Comparison of ENCODE assay signal across 27 cellular contexts in genomic region chr4:17494833-17495232, GRCh38. TPM values are rescaled to one million over a fixed set of nuclear protein-coding genes. Genes with fewer than 3 reads are reported as not detected.
DNase-seq lines count a peak whose midpoint lies in the region; ATAC-seq, FAIRE-seq and TF ChIP-seq lines count a peak whose summit lies in the region.
"Had no signal": no experiment of that assay in that cellular context is flagged by ENCODE, and none has a peak within 500 bp of the region (broad histone marks: within the 10 kb centered on the region; RNA-seq: fewer than 3 reads in every experiment).

No MANE protein-coding gene starts in this region.

- H3K27ac Mint-ChIP-seq in activated naive CD4-positive, alpha-beta T cell treated with anti-CD3 and anti-CD28 coated beads for 36 hours, result peak overlapping the region; percentile 46
- H3K27ac Mint-ChIP-seq in astrocyte (ENCODE audit: unreplicated experiment), result peak overlapping the region; percentile 20
- H3K27ac Mint-ChIP-seq in T-cell, result no peak overlapping the region
- H3K27ac Mint-ChIP-seq: activated CD4-positive, alpha-beta T cell treated with anti-CD3 and anti-CD28 coated beads, Interleukin-2, amount 10 ng/mL, durations not matched to agents 24 days and 14 days; activated T-helper 2 cell treated with anti-CD3 and anti-CD28 coated beads, Interferon-gamma antibody, Interleukin-2, Interleukin-4, amounts not matched to agents 10 μg/mL and 5 μg/mL and 100 μg/mL, durations not matched to agents 14 hours and 24 hours and 36 hours; natural killer cell treated with Interleukin-12 subunit alpha and Interleukin-12 subunit beta and Interleukin-15 and Interleukin-18, amount 100 ng/mL, for 72 hours had no signal

- H3K9ac ChIP-seq in astrocyte (ENCODE audit: low read length), result no peak overlapping the region
- H3K9ac ChIP-seq: BLaER1 treated with 17β-estradiol and CSF1 and Interleukin-3, amounts not matched to agents 10 nM and 100 nM had no signal

- CTCF ChIA-PET in activated naive CD4-positive, alpha-beta T cell treated with anti-CD3 and anti-CD28 coated beads for 36 hours (lab: Charles Lee), result no interaction called here
- CTCF ChIA-PET in T-cell (lab: Charles Lee), result no interaction called here

- H3K4me3 ChIP-seq in astrocyte (ENCODE audit: insufficient read depth, low read depth, low read length), result no peak overlapping the region
- H3K4me3 ChIP-seq: BLaER1 treated with 17β-estradiol and CSF1 and Interleukin-3, amounts not matched to agents 10 nM and 100 nM; breast epithelium; HAP-1; sigmoid colon; upper lobe of right lung had no signal

- no peak for TF ChIP-seq CTCF in astrocyte (IDR thresholded peaks at IDR 0.05; ENCODE audit: insufficient read depth, low read depth, low read length)

- H3K9me3 Mint-ChIP-seq in activated naive CD4-positive, alpha-beta T cell treated with anti-CD3 and anti-CD28 coated beads for 36 hours, result no peaks in the 10 kb centered on the region
- H3K9me3 Mint-ChIP-seq in astrocyte (ENCODE audit: unreplicated experiment), result no peaks in the 10 kb centered on the region
- no peaks in the 10 kb centered on the region for H3K9me3 Mint-ChIP-seq in T-cell
- H3K9me3 Mint-ChIP-seq: activated CD4-positive, alpha-beta T cell treated with anti-CD3 and anti-CD28 coated beads, Interleukin-2, amount 10 ng/mL, durations not matched to agents 24 days and 14 days; activated naive CD8-positive, alpha-beta T cell treated with anti-CD3 and anti-CD28 coated beads, Interleukin-2, amount 50 U/mL, for 24 hours; activated T-helper 2 cell treated with anti-CD3 and anti-CD28 coated beads, Interferon-gamma antibody, Interleukin-2, Interleukin-4, amounts not matched to agents 10 μg/mL and 5 μg/mL and 100 μg/mL, durations not matched to agents 14 hours and 24 hours and 36 hours; natural killer cell treated with Interleukin-12 subunit alpha and Interleukin-12 subunit beta and Interleukin-15 and Interleukin-18, amount 100 ng/mL, for 72 hours had no signal

- H3K4me1 ChIP-seq in astrocyte (ENCODE audit: insufficient read depth, low read length), result peaks cover 12% of the 10 kb centered on the region
- H3K4me1 ChIP-seq: breast epithelium, Caco-2, HAP-1, upper lobe of right lung had no signal

- H3K4me2 ChIP-seq in astrocyte (ENCODE audit: low read length), result peak overlapping the region; percentile 30

- H3K36me3 ChIP-seq in astrocyte (ENCODE audit: insufficient read depth, low read length), result peaks cover 10% of the 10 kb centered on the region

- H3K4me1 Mint-ChIP-seq in activated naive CD4-positive, alpha-beta T cell treated with anti-CD3 and anti-CD28 coated beads for 36 hours (ENCODE audit: low read depth), result peaks cover 18% of the 10 kb centered on the region
- H3K4me1 Mint-ChIP-seq in astrocyte (ENCODE audit: low read depth, unreplicated experiment) (peaks cover 16% of the 10 kb centered on the region), T-cell (peaks cover 0 to 3% (median 2%) of the 10 kb centered on the region in 3 donors)

- no peaks in the 10 kb centered on the region for H3K9me3 ChIP-seq in astrocyte (ENCODE audit: insufficient read depth, low read depth, low read length)
- H3K9me3 ChIP-seq: BLaER1 treated with 17β-estradiol and CSF1 and Interleukin-3, amounts not matched to agents 10 nM and 100 nM; breast epithelium; Caco-2; HAP-1; sigmoid colon; upper lobe of right lung had no signal

- no peak overlapping the region for H3K4me3 Mint-ChIP-seq in activated naive CD4-positive, alpha-beta T cell treated with anti-CD3 and anti-CD28 coated beads for 36 hours
- no peak overlapping the region for H3K4me3 Mint-ChIP-seq in astrocyte (ENCODE audit: unreplicated experiment)
- H3K4me3 Mint-ChIP-seq in T-cell, result no peak overlapping the region
- H3K4me3 Mint-ChIP-seq: activated CD4-positive, alpha-beta T cell treated with anti-CD3 and anti-CD28 coated beads, Interleukin-2, amount 10 ng/mL, durations not matched to agents 24 days and 14 days; activated naive CD8-positive, alpha-beta T cell treated with anti-CD3 and anti-CD28 coated beads, Interleukin-2, amount 50 U/mL, for 24 hours; natural killer cell treated with Interleukin-12 subunit alpha and Interleukin-12 subunit beta and Interleukin-15 and Interleukin-18, amount 100 ng/mL, for 72 hours had no signal

- H2AFZ ChIP-seq in astrocyte (ENCODE audit: low read depth, low read length), result no peak overlapping the region

- intact Hi-C loops in activated naive CD4-positive, alpha-beta T cell treated with anti-CD3 and anti-CD28 coated beads for 36 hours (cut with micrococcal nuclease), result no loop called here
- intact Hi-C loops in head of caudate nucleus (cut with DNase I), result no loop called here

- peaks cover 4% of the 10 kb centered on the region for H3K79me2 ChIP-seq in astrocyte (ENCODE audit: insufficient read depth, low read length)

- ATAC-seq in HG02759 (IDR thresholded peaks at IDR 0.05; ENCODE audit: unreplicated experiment), result no peak
- ATAC-seq in T-cell (replicated peaks in 1 of 4), result no peak
- ATAC-seq: left ventricle myocardium superior; natural killer cell treated with Interleukin-12 subunit alpha and Interleukin-12 subunit beta and Interleukin-15 and Interleukin-18, amount 100 ng/mL, for 72 hours; upper lobe of right lung had no signal

- POLR2A ChIA-PET in T-cell (lab: Charles Lee), result no interaction called here

- peaks cover 37% of the 10 kb centered on the region for H3K36me3 Mint-ChIP-seq in activated naive CD4-positive, alpha-beta T cell treated with anti-CD3 and anti-CD28 coated beads for 36 hours (ENCODE audit: low read depth)
- H3K36me3 Mint-ChIP-seq in astrocyte (ENCODE audit: low read depth, unreplicated experiment), result peaks cover 22% of the 10 kb centered on the region
- H3K36me3 Mint-ChIP-seq in T-cell, result peaks cover 42% of the 10 kb centered on the region

- H3K27me3 ChIP-seq in astrocyte (ENCODE audit: insufficient read depth, low read length), result no peaks in the 10 kb centered on the region
- H3K27me3 ChIP-seq: BLaER1 treated with 17β-estradiol and CSF1 and Interleukin-3, amounts not matched to agents 10 nM and 100 nM; breast epithelium; sigmoid colon; upper lobe of right lung had no signal

- peak overlapping the region; percentile 54 for H3K27ac ChIP-seq in astrocyte (ENCODE audit: low read depth, low read length)
- H3K27ac ChIP-seq in temporal lobe (ENCODE audit: low read depth, low read length), result peak overlapping the region; percentile 75
- H3K27ac ChIP-seq: BLaER1 treated with 17β-estradiol and CSF1 and Interleukin-3, amounts not matched to agents 10 nM and 100 nM; breast epithelium; sigmoid colon; upper lobe of right lung had no signal

- H3K27me3 Mint-ChIP-seq in activated naive CD4-positive, alpha-beta T cell treated with anti-CD3 and anti-CD28 coated beads for 36 hours (ENCODE audit: low read depth), result no peaks in the 10 kb centered on the region
- H3K27me3 Mint-ChIP-seq in astrocyte (ENCODE audit: low read depth, unreplicated experiment) (no peaks in the 10 kb centered on the region), T-cell (no peaks in the 10 kb centered on the region)
- H3K27me3 Mint-ChIP-seq: activated CD4-positive, alpha-beta T cell treated with anti-CD3 and anti-CD28 coated beads, Interleukin-2, amount 10 ng/mL, durations not matched to agents 24 days and 14 days; activated naive CD8-positive, alpha-beta T cell treated with anti-CD3 and anti-CD28 coated beads, Interleukin-2, amount 50 U/mL, for 24 hours; natural killer cell treated with Interleukin-12 subunit alpha and Interleukin-12 subunit beta and Interleukin-15 and Interleukin-18, amount 100 ng/mL, for 72 hours had no signal

- no peak for DNase-seq in activated naive CD4-positive, alpha-beta T cell treated with anti-CD3 and anti-CD28 coated beads for 36 hours
- DNase-seq in activated naive CD4-positive, alpha-beta T cell treated with anti-CD3 and anti-CD28 coated beads, Interleukin-2, amount 50 U/mL, for 16 hours, result no peak
- no peak for DNase-seq in astrocyte (ENCODE audit: low read depth)
- DNase-seq in head of caudate nucleus, result peak; percentile 24 to 91 (median 72)
- DNase-seq in NCI-H748 (lab: John Stamatoyannopoulos, UW; ENCODE audit: unreplicated experiment), result no peak
- DNase-seq in T-cell, result no peak
- DNase-seq: activated CD4-positive, alpha-beta T cell treated with anti-CD3 and anti-CD28 coated beads, Interleukin-2, amount 10 ng/mL, durations not matched to agents 24 days and 14 days; activated naive CD8-positive, alpha-beta T cell treated with anti-CD3 and anti-CD28 coated beads, Interleukin-2, amount 50 U/mL, for 24 hours; Caco-2; hippocampal formation; KG1; left ventricle myocardium superior; midbrain; NCI-H146; NCI-H2171; NCI-H526; sigmoid colon; upper lobe of right lung had no signal

- H4K20me1 ChIP-seq in astrocyte (ENCODE audit: insufficient read depth, low read length), result no peaks in the 10 kb centered on the region

- FAIRE-seq in astrocyte (lab: Jason Lieb, UNC), result no peak

RNA-seq across cellular contexts. Expression of gene QDPR, which starts 17.1 kb away (rescaled TPM):
- 10 to 100 TPM; 42.2 to 43.8 TPM for total RNA-seq in activated naive CD4-positive, alpha-beta T cell treated with anti-CD3 and anti-CD28 coated beads for 36 hours
- 49.8 and 53.6 TPM in 2 replicates for total RNA-seq in astrocyte
- 36.4 TPM for total RNA-seq in temporal lobe
- 10 to 100 TPM; 14.9 to 23.1 (median 20.0) TPM for total RNA-seq in T-cell

RNA-seq across cellular contexts. Expression of gene CLRN2, which starts 20.1 kb away (rescaled TPM):
- not detected for total RNA-seq in activated naive CD4-positive, alpha-beta T cell treated with anti-CD3 and anti-CD28 coated beads for 36 hours
- not detected in 2 replicates for total RNA-seq in astrocyte
- not detected for total RNA-seq in temporal lobe
- total RNA-seq in T-cell, result not detected
- total RNA-seq: A673; activated CD4-positive, alpha-beta T cell treated with anti-CD3 and anti-CD28 coated beads, Interleukin-2, amount 10 ng/mL, durations not matched to agents 24 days and 14 days; activated T-helper 2 cell treated with anti-CD3 and anti-CD28 coated beads, Interferon-gamma antibody, Interleukin-2, Interleukin-4, amounts not matched to agents 10 μg/mL and 5 μg/mL and 100 μg/mL, durations not matched to agents 14 hours and 24 hours and 36 hours; breast epithelium; Caco-2; endothelial cell of umbilical vein; left ventricle myocardium superior; natural killer cell treated with Interleukin-12 subunit alpha and Interleukin-12 subunit beta and Interleukin-15 and Interleukin-18, amount 100 ng/mL, for 72 hours; sigmoid colon; upper lobe of right lung had no signal

Comparison
In these comparisons a context has a peak if more than half of its experiments do, and no peak if none do; other contexts are left out.
1. DNase-seq: peak in head of caudate nucleus (42 of 42); none in activated naive CD4-positive, alpha-beta T cell treated with anti-CD3 and anti-CD28 coated beads for 36 hours (single experiment), activated naive CD4-positive, alpha-beta T cell treated with anti-CD3 and anti-CD28 coated beads, Interleukin-2, amount 50 U/mL, for 16 hours (single experiment), astrocyte (single experiment), NCI-H748 (single experiment) and T-cell (0 of 34).
2. H3K27ac Mint-ChIP-seq: peak in activated naive CD4-positive, alpha-beta T cell treated with anti-CD3 and anti-CD28 coated beads for 36 hours (single experiment) and astrocyte (single experiment); none in T-cell (0 of 2).